Comparison of ENCODE assay signal across 11 cellular contexts in the genomic region with DNA sequence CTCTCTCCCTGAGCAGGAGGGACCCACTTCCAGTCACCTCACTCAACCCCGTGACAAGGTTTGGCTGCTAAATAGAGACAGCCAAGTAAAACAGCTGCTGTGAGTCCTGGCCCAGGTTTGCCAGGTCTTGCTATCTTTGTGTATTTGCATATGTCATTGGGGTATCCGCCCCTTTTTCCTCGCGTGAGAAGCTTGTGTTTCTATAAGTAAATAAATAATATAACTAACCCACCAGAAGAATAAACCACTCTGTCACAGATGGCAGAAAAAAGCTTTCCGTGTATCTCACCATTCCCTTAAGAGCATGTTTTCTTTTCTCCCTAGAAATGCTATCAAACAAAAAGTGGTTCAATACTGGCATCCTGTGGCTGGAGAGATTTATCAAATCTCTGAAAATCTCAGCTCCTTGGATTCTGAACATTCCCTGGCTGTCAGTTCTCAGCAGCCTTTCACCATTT.
DNase-seq lines count a peak whose midpoint lies in the region; ATAC-seq, FAIRE-seq and TF ChIP-seq lines count a peak whose summit lies in the region.
"Had no signal": no experiment of that assay in that cellular context is flagged by ENCODE, and none has a peak within 500 bp of the region (broad histone marks: within the 10 kb centered on the region; RNA-seq: fewer than 3 reads in every experiment).

No MANE protein-coding gene starts in this region.

- no peak overlapping the region for H3K4me3 ChIP-seq in SU-DHL-6 (ENCODE audit: insufficient read depth, low read length, poor library complexity, severe bottlenecking)
- no peak overlapping the region for H3K4me3 ChIP-seq in hepatocyte

- H3F3A ChIP-seq in SU-DHL-6 (ENCODE audit: insufficient read depth), result no peaks in the 10 kb centered on the region

- no peaks in the 10 kb centered on the region for H4K20me1 ChIP-seq in SU-DHL-6 (ENCODE audit: low read depth, low read length)
- H4K20me1 ChIP-seq in hepatocyte (ENCODE audit: insufficient read depth, poor library complexity, severe bottlenecking), result no peaks in the 10 kb centered on the region

- H3K36me3 ChIP-seq in SU-DHL-6 (ENCODE audit: low read length) (no peaks in the 10 kb centered on the region), hepatocyte (replicated peaks; ENCODE audit: insufficient read depth, low read depth) (peaks cover 5% of the 10 kb centered on the region)

- FAIRE-seq in GM12891 (lab: Jason Lieb, UNC), result no peak

- no peaks in the 10 kb centered on the region for H3K9me3 ChIP-seq in SU-DHL-6 (ENCODE audit: insufficient read depth, low read length)
- no peaks in the 10 kb centered on the region for H3K9me3 ChIP-seq in hepatocyte (ENCODE audit: low read depth)

- H2AFZ ChIP-seq in SU-DHL-6 (ENCODE audit: low read depth, low read length, severe bottlenecking), result no peak overlapping the region
- no peak overlapping the region for H2AFZ ChIP-seq in hepatocyte

- H3K27me3 ChIP-seq in SU-DHL-6 (ENCODE audit: low read length) (no peaks in the 10 kb centered on the region), hepatocyte (no peaks in the 10 kb centered on the region)

- peak overlapping the region; percentile 17 for H3K4me2 ChIP-seq in SU-DHL-6 (ENCODE audit: low read depth, low read length, poor library complexity, severe bottlenecking)
- peak overlapping the region; percentile 42 for H3K4me2 ChIP-seq in hepatocyte

- H3K79me2 ChIP-seq in SU-DHL-6 (ENCODE audit: insufficient read depth, low read length), result no peaks in the 10 kb centered on the region
- no peaks in the 10 kb centered on the region for H3K79me2 ChIP-seq in hepatocyte

- WGBS in hepatocyte (ENCODE audit: low lambda C conversion rate, missing lambda C conversion rate), result 17% methylated on average over 5 of the region's 5 CpGs

- H3K9me2 ChIP-seq in SU-DHL-6 (replicated peaks; ENCODE audit: insufficient read depth, low read length), result no peaks in the 10 kb centered on the region
- no peaks in the 10 kb centered on the region for H3K9me2 ChIP-seq in hepatocyte (replicated peaks; ENCODE audit: insufficient read depth)

- peaks cover 17% of the 10 kb centered on the region for H3K4me1 ChIP-seq in hepatocyte (ENCODE audit: insufficient read depth)

- no peak overlapping the region for H3K9ac ChIP-seq in SU-DHL-6 (ENCODE audit: low read length)

- no peak for ATAC-seq in HG03108 (IDR thresholded peaks at IDR 0.05; ENCODE audit: unreplicated experiment)

- peak; percentile 24 for DNase-seq in DMS 273 (lab: John Stamatoyannopoulos, UW; ENCODE audit: unreplicated experiment)
- DNase-seq in DMS 273 treated with DMSO at 0.1 percent for 48 hours (lab: John Stamatoyannopoulos, UW), result no peak
- peak; percentile 81 for DNase-seq in hepatocyte (ENCODE audit: low spot score)
- peak; percentile 65 for DNase-seq in superior temporal gyrus (ENCODE audit: extremely low spot score)
- no peak for DNase-seq in 8988T
- no peak for DNase-seq in GM12891 (ENCODE audit: insufficient read length, low spot score)
- DNase-seq: activated CD4-positive, alpha-beta T cell treated with anti-CD3 and anti-CD28 coated beads, Interleukin-2, amount 50 U/mL, for 1 hour; activated naive CD8-positive, alpha-beta T cell treated with anti-CD3 and anti-CD28 coated beads, Interleukin-2, amount 10 ng/mL, durations not matched to agents 7 days and 5 days had no signal

- no peak for TF ChIP-seq POLR2A in GM12891 (IDR thresholded peaks at IDR 0.05; ENCODE audit: low read depth, low read length)

- TF ChIP-seq CTCF in SU-DHL-6 (IDR thresholded peaks at IDR 0.05; ENCODE audit: insufficient read depth, low read length, poor library complexity, severe bottlenecking) (no peak), hepatocyte (IDR thresholded peaks at IDR 0.05; ENCODE audit: poor library complexity) (peak; percentile 54)

- H3K27ac ChIP-seq in SU-DHL-6 (ENCODE audit: low read depth, low read length) (no peak overlapping the region), hepatocyte (peak overlapping the region; percentile 69)
- H3K27ac ChIP-seq: 22Rv1 had no signal

TF ChIP-seq in GM12891, 5 proteins besides CTCF, POLR2A, EP300 and RAD21:
- TF ChIP-seq PAX5 (IDR thresholded peaks at IDR 0.05; ENCODE audit: insufficient read depth, low read length, severe bottlenecking) (no peak), TAF1 (IDR thresholded peaks at IDR 0.05; ENCODE audit: low read depth, low read length) (no peak), POU2F2 (IDR thresholded peaks at IDR 0.05; ENCODE audit: low read depth, low read length) (no peak), SPI1 (IDR thresholded peaks at IDR 0.05; ENCODE audit: low read depth, low read length) (no peak), POLR2AphosphoS5 (IDR thresholded peaks at IDR 0.05; ENCODE audit: low read depth, low read length) (no peak)

Comparison
In these comparisons a context has a peak if more than half of its experiments do, and no peak if none do; other contexts are left out.
1. DNase-seq: peak in DMS 273 (single experiment), hepatocyte (single experiment) and superior temporal gyrus (single experiment); none in DMS 273 treated with DMSO at 0.1 percent for 48 hours (single experiment), 8988T (single experiment) and GM12891 (single experiment).